Comparison of ENCODE assay signal across 1 cellular context in genomic region chr6:53326372-53327016, GRCh38.
TF ChIP-seq lines count a peak whose summit lies in the region.

No MANE protein-coding gene starts in this region.

TF ChIP-seq in H1, 55 proteins besides CTCF, POLR2A, EP300 and RAD21 (continued from another document):
- no peak for TF ChIP-seq CHD7 (IDR thresholded peaks at IDR 0.05; ENCODE audit: insufficient replicate concordance, low read length)
